26 cellular contexts compared by ENCODE assay signal in genomic region chr16:2494616-2495015, GRCh38. TPM values are rescaled to one million over a fixed set of nuclear protein-coding genes. Genes with fewer than 3 reads are reported as not detected.
DNase-seq lines count a peak whose midpoint lies in the region; ATAC-seq, FAIRE-seq and TF ChIP-seq lines count a peak whose summit lies in the region.
"Had no signal": no experiment of that assay in that cellular context is flagged by ENCODE, and none has a peak within 500 bp of the region (broad histone marks: within the 10 kb centered on the region; RNA-seq: fewer than 3 reads in every experiment).

No MANE protein-coding gene starts in this region.

- H2AFZ ChIP-seq in K562 (ENCODE audit: low read depth, low read length): no peak overlapping the region
- H2AFZ ChIP-seq: GM23338 had no signal

- H2AK5ac ChIP-seq in mesendoderm (ENCODE audit: low read length): no peak overlapping the region

- no peak overlapping the region for H2BK5ac ChIP-seq in mesendoderm (ENCODE audit: low read length)

- peak; percentile 35 for FAIRE-seq in K562 (lab: Jason Lieb, UNC)
- FAIRE-seq: A549, GM12891, GM18507 had no signal

- peaks cover 28% of the 10 kb centered on the region for H3K79me2 ChIP-seq in K562 (ENCODE audit: control insufficient read depth, insufficient read depth, low read length)
- no peaks in the 10 kb centered on the region for H3K79me2 ChIP-seq in mesendoderm (ENCODE audit: control insufficient read depth, insufficient read depth, low read length)

- H2BK15ac ChIP-seq in mesendoderm (replicated peaks; ENCODE audit: low read depth): no peak overlapping the region

- H3K27ac ChIP-seq in 22Rv1: peak overlapping the region; percentile 76; the same call in 1 of the 2 replicates
- 0 out of 3 replicates have a peak overlapping the region, but pooled peaks have one; percentile 15 for H3K27ac ChIP-seq in K562 (ENCODE audit: extremely low read depth, low read depth, low read length)
- H3K27ac ChIP-seq in lower lobe of right lung: peak overlapping the region; percentile 33
- H3K27ac ChIP-seq in upper lobe of left lung: peak overlapping the region; percentile 30 to 69 (median 44)
- no peak overlapping the region for H3K27ac ChIP-seq in mesendoderm (ENCODE audit: low read depth, low read length)
- H3K27ac ChIP-seq in uterus: no peak overlapping the region
- H3K27ac ChIP-seq: A549; BLaER1 treated with 17β-estradiol and CSF1 and Interleukin-3, amounts not matched to agents 10 nM and 100 nM had no signal

- H3K36me3 ChIP-seq in K562 (ENCODE audit: control insufficient read depth, insufficient read depth, low read length) (peaks cover 51% of the 10 kb centered on the region; the same call in 2 of the 3 replicates), lower lobe of right lung (peaks cover 26% of the 10 kb centered on the region), upper lobe of left lung (peaks cover 0 to 50% (median 18%) of the 10 kb centered on the region in 4 donors), mesendoderm (ENCODE audit: control insufficient read depth, insufficient read depth, low read length) (no peaks in the 10 kb centered on the region), uterus (no peaks in the 10 kb centered on the region)

- POLR2A ChIA-PET in K562 (lab: Yijun Ruan, JAX): interaction anchor here (0.6 to 2.3 kb wide), 2 partner anchors 9 to 52 kb away, joined by 3 to 7 read pairs; no protein-coding TSS in a partner anchor

- H4K8ac ChIP-seq in mesendoderm (ENCODE audit: low read depth, low read length): no peak overlapping the region

- intact Hi-C loops in K562 (cut with micrococcal nuclease): loop anchor here (5.0 kb wide), 1 partner anchor 297 kb away; the partner anchor contains the start of gene CASKIN1
- intact Hi-C loops in lower lobe of right lung (cut with DNase I): no loop called here
- intact Hi-C loops in uterus (cut with DNase I; ENCODE audit: low total_unique reads): loop anchor here (10.0 kb wide), 1 partner anchor 160 kb away; no protein-coding TSS in a partner anchor

- H3K4ac ChIP-seq in mesendoderm (ENCODE audit: low read depth, low read length): no peak overlapping the region

- TF ChIP-seq RAD21 in K562 (CRISPR knock-in tag; conservative IDR thresholded peaks at IDR 0.05 in 1 of 2, IDR thresholded peaks at IDR 0.05 in 1 of 2): no peak

- TF ChIP-seq EP300 in K562 (IDR thresholded peaks at IDR 0.05; ENCODE audit: low read length): no peak
- TF ChIP-seq EP300 in upper lobe of left lung (IDR thresholded peaks at IDR 0.05): peak; percentile 58 to 97 (median 88)

- H3K79me1 ChIP-seq in mesendoderm (ENCODE audit: low read length): no peaks in the 10 kb centered on the region

- no peak for DNase-seq in K562 (ENCODE audit: extremely low read depth in 1 of 4, low spot score in 3 of 4)
- no peak for DNase-seq in lower lobe of right lung
- DNase-seq in upper lobe of left lung: peak in 1 of 2 donors; percentile 84
- DNase-seq in mesendoderm: no peak
- no peak for DNase-seq in uterus
- no peak for DNase-seq in superior temporal gyrus (ENCODE audit: extremely low spot score)
- DNase-seq: 8988T; ACHN; AML-193; BE2C; Calu3; CD4-positive, alpha-beta memory T cell; COR-L47; DMS53; DMS79 treated with DMSO at 0.1 percent for 48 hours; GF-D8; H9 had no signal

- H3K27me3 ChIP-seq in K562 (ENCODE audit: control insufficient read depth in 2 of 2, insufficient read depth in 2 of 2, low read length in 2 of 2) (no peaks in the 10 kb centered on the region), lower lobe of right lung (ENCODE audit: low read depth) (no peaks in the 10 kb centered on the region), upper lobe of left lung (no peaks in the 10 kb centered on the region), mesendoderm (ENCODE audit: insufficient read depth, low read length, poor library complexity) (no peaks in the 10 kb centered on the region), uterus (no peaks in the 10 kb centered on the region)
- H3K27me3 ChIP-seq: BE2C; BLaER1 treated with 17β-estradiol and CSF1 and Interleukin-3, amounts not matched to agents 10 nM and 100 nM had no signal

- TF ChIP-seq POLR2A in K562 (conservative IDR thresholded peaks at IDR 0.05): no peak
- TF ChIP-seq POLR2A in upper lobe of left lung (IDR thresholded peaks at IDR 0.05): no peak
- TF ChIP-seq POLR2A in uterus (IDR thresholded peaks at IDR 0.05): no peak

- H3K56ac ChIP-seq in mesendoderm (ENCODE audit: low read length): no peak overlapping the region

- H3K4me3 ChIP-seq in K562 (no peak overlapping the region), lower lobe of right lung (no peak overlapping the region), upper lobe of left lung (no peak overlapping the region), mesendoderm (ENCODE audit: low read length) (no peak overlapping the region), uterus (no peak overlapping the region)
- H3K4me3 ChIP-seq: A549; BLaER1 treated with 17β-estradiol and CSF1 and Interleukin-3, amounts not matched to agents 10 nM and 100 nM; GM23338 had no signal

- TF ChIP-seq CTCF in 22Rv1 (IDR thresholded peaks at IDR 0.05): no peak
- no peak for TF ChIP-seq CTCF in K562 (IDR thresholded peaks at IDR 0.05 in 2 of 3, conservative IDR thresholded peaks at IDR 0.05 in 1 of 3; ENCODE audit: insufficient read depth in 2 of 3, low read depth in 1 of 3, low read length in 3 of 3)
- TF ChIP-seq CTCF in lower lobe of right lung (IDR thresholded peaks at IDR 0.05): no peak
- TF ChIP-seq CTCF in upper lobe of left lung (IDR thresholded peaks at IDR 0.05): no peak
- TF ChIP-seq CTCF in uterus (IDR thresholded peaks at IDR 0.05): no peak

- H3K4me2 ChIP-seq in K562 (ENCODE audit: insufficient read depth, low read length) (no peak overlapping the region), mesendoderm (ENCODE audit: low read length) (no peak overlapping the region)
- H3K4me2 ChIP-seq: A549, GM23338 had no signal

- H3K4me1 ChIP-seq in K562 (replicated peaks in 1 of 2; ENCODE audit: control insufficient read depth in 2 of 2, insufficient read depth in 2 of 2, low read length in 2 of 2): peaks cover 17 to 49% of the 10 kb centered on the region in 2 experiments; a peak in 4 of 5 replicates
- H3K4me1 ChIP-seq in lower lobe of right lung: peaks cover 40% of the 10 kb centered on the region
- peaks cover 19 to 46% (median 39%) of the 10 kb centered on the region in 4 donors for H3K4me1 ChIP-seq in upper lobe of left lung
- H3K4me1 ChIP-seq in mesendoderm (ENCODE audit: control insufficient read depth, low read depth, low read length): no peaks in the 10 kb centered on the region
- H3K4me1 ChIP-seq in uterus: no peaks in the 10 kb centered on the region

- CTCF ChIA-PET in K562 (lab: Yijun Ruan, JAX; ENCODE audit: low intra/inter-chr PET ratio): no interaction called here

- peak overlapping the region in 1 of 2 experiments; percentile 24; a peak in 1 of 4 replicates for H3K9ac ChIP-seq in K562 (ENCODE audit: insufficient read depth in 1 of 2, low read depth in 2 of 2, low read length in 2 of 2)
- H3K9ac ChIP-seq in mesendoderm (ENCODE audit: low read length): no peak overlapping the region

- peaks cover 6% of the 10 kb centered on the region for H4K20me1 ChIP-seq in K562 (replicated peaks; ENCODE audit: control insufficient read depth, insufficient read depth, low read length)

- H3K23ac ChIP-seq in mesendoderm (ENCODE audit: low read length): no peak overlapping the region

- no peak overlapping the region for H3K18ac ChIP-seq in mesendoderm (ENCODE audit: low read length)

- H2BK120ac ChIP-seq in mesendoderm (ENCODE audit: low read depth, low read length): no peak overlapping the region

- H3K9me3 ChIP-seq in K562 (replicated peaks; ENCODE audit: control insufficient read depth, insufficient read depth, low read depth, low read length) (no peaks in the 10 kb centered on the region), lower lobe of right lung (no peaks in the 10 kb centered on the region), upper lobe of left lung (no peaks in the 10 kb centered on the region), uterus (no peaks in the 10 kb centered on the region)
- H3K9me3 ChIP-seq: A549; BE2C; BLaER1 treated with 17β-estradiol and CSF1 and Interleukin-3, amounts not matched to agents 10 nM and 100 nM had no signal

- H3K9me1 ChIP-seq in K562 (ENCODE audit: control insufficient read depth, insufficient read depth, low read length): no peaks in the 10 kb centered on the region

- ATAC-seq in K562 (no peak), lower lobe of right lung (peak; percentile 65 to 84), upper lobe of left lung (ENCODE audit: low FRiP score in 2 of 2) (no peak), HG02938 (IDR thresholded peaks at IDR 0.05; ENCODE audit: unreplicated experiment) (no peak)
- ATAC-seq: A549, GM23338, HCT116 had no signal

- in situ Hi-C loops in K562 (cut with MboI): no loop called here

- H4K5ac ChIP-seq in mesendoderm (ENCODE audit: low read length): no peak overlapping the region

- BruUV-seq in K562 (replicated peaks; lab: Mats Ljungman, UMichigan): no TSS peak

- 23% methylated on average over 5 of the region's 5 CpGs for WGBS in K562 (ENCODE audit: insufficient coverage, low coverage, missing lambda C conversion rate)
- 70 to 93% methylated on average over 5 of the region's 5 CpGs for WGBS in upper lobe of left lung, 2 donors
- WGBS in mesendoderm (ENCODE audit: extremely low coverage, insufficient coverage, low lambda C conversion rate): no CpG with 5 or more reads among the region's 5 CpGs

RNA-seq across cellular contexts. Expression of gene ATP6V0C, which starts 19.1 kb away (rescaled TPM):
- total RNA-seq in K562 (2011; cell fraction: chromatin; rRNA removed; ENCODE audit: low replicate concordance): 30.3 and 91.0 TPM in 2 replicates
- 132 and 138 TPM in 2 replicates for total RNA-seq in K562 (2011; cell fraction: nucleolus; rRNA removed)
- 102 and 104 TPM in 2 replicates for total RNA-seq in K562 (2011; cell fraction: nucleoplasm; rRNA removed)
- total RNA-seq in K562 (2014; rRNA removed) (28.4 and 48.6 TPM in 2 replicates), K562 (2014; rRNA removed; fragmentation: Illumina TruSeq; extraction: Trizol) (10.2 and 10.8 TPM in 2 replicates), K562 (2015; rRNA removed; fragmentation: Illumina TruSeq; extraction: Trizol) (22.7 and 24.3 TPM in 2 replicates), K562 (2021) (213 and 228 TPM in 2 replicates), lower lobe of right lung (313 TPM), upper lobe of left lung (100 to 1,000 TPM in 4 of 6 donors, 10 to 100 TPM in 2; 84.9 to 332 (median 164) TPM), uterus (100 to 1,000 TPM in 1 of 4 donors, 10 to 100 TPM in 3; 14.3 to 126 (median 41.4) TPM)
- polyA plus RNA-seq in K562 (2011; rRNA removed) (7.1 and 14.1 TPM in 2 replicates), K562 (2014; fragmentation: Illumina TruSeq; extraction: Trizol) (44.5 and 83.3 TPM in 2 replicates), K562 (2014; fragmentation: Nextera tagmentation; extraction: Ambion mirVana) (1 to 10 TPM; 2.9 to 5.2 TPM), K562 (2014; rRNA removed) (63.0 and 66.3 TPM in 2 replicates)
- polyA plus RNA-seq in K562 (2011; cell fraction: cytosol; rRNA removed): 28.4 and 49.5 TPM in 2 replicates
- 18.4 and 28.6 TPM in 2 replicates for polyA plus RNA-seq in K562 (2011; cell fraction: nucleus; rRNA removed)
- polyA plus RNA-seq in K562 (2012): 228 and 237 TPM in 2 replicates
- 4.5 and 5.5 TPM in 2 replicates for polyA minus RNA-seq in K562 (2011; rRNA and poly(A)+ RNA removed)
- 81.8 and 143 TPM in 2 replicates for polyA minus RNA-seq in K562 (2011; cell fraction: cytosol; rRNA and poly(A)+ RNA removed)
- polyA minus RNA-seq in K562 (2011; cell fraction: nucleus; rRNA and poly(A)+ RNA removed): 8.2 and 10.8 TPM in 2 replicates
- polyA plus RNA-seq in mesendoderm (2013, experiment 1 of 2): 279 TPM
- polyA plus RNA-seq in mesendoderm (2013, experiment 2 of 2): 280 TPM

RNA-seq across cellular contexts. Expression of gene TBC1D24, which starts 19.7 kb away (rescaled TPM):
- total RNA-seq in K562 (2011; cell fraction: chromatin; rRNA removed; ENCODE audit: low replicate concordance): 29.2 and 69.3 TPM in 2 replicates
- 36.9 and 38.2 TPM in 2 replicates for total RNA-seq in K562 (2011; cell fraction: nucleolus; rRNA removed)
- 27.0 and 36.9 TPM in 2 replicates for total RNA-seq in K562 (2011; cell fraction: nucleoplasm; rRNA removed)
- total RNA-seq in K562 (2014; rRNA removed) (7.2 and 13.4 TPM in 2 replicates), K562 (2014; rRNA removed; fragmentation: Illumina TruSeq; extraction: Trizol) (4.2 and 4.9 TPM in 2 replicates), K562 (2015; rRNA removed; fragmentation: Illumina TruSeq; extraction: Trizol) (9.1 and 11.2 TPM in 2 replicates), K562 (2021) (22.6 and 24.3 TPM in 2 replicates), lower lobe of right lung (40.2 TPM), upper lobe of left lung (10 to 100 TPM; 25.9 to 49.6 (median 37.2) TPM), uterus (10 to 100 TPM in 1 of 4 donors, 1 to 10 TPM in 2, under 1 TPM in 1; 0.59 to 21.6 (median 4.6) TPM)
- polyA plus RNA-seq in K562 (2011; rRNA removed) (5.7 and 9.4 TPM in 2 replicates), K562 (2014; fragmentation: Illumina TruSeq; extraction: Trizol) (7.2 and 9.4 TPM in 2 replicates), K562 (2014; fragmentation: Nextera tagmentation; extraction: Ambion mirVana) (1 to 10 TPM; 1.7 to 4.2 TPM), K562 (2014; rRNA removed) (8.3 and 9.3 TPM in 2 replicates)
- 7.1 and 12.3 TPM in 2 replicates for polyA plus RNA-seq in K562 (2011; cell fraction: cytosol; rRNA removed)
- polyA plus RNA-seq in K562 (2011; cell fraction: nucleus; rRNA removed): 22.9 and 34.2 TPM in 2 replicates
- polyA plus RNA-seq in K562 (2012): 8.5 and 9.1 TPM in 2 replicates
- polyA minus RNA-seq in K562 (2011; rRNA and poly(A)+ RNA removed): 6.5 and 9.7 TPM in 2 replicates
- polyA minus RNA-seq in K562 (2011; cell fraction: cytosol; rRNA and poly(A)+ RNA removed): 13.1 and 14.3 TPM in 2 replicates
- polyA minus RNA-seq in K562 (2011; cell fraction: nucleus; rRNA and poly(A)+ RNA removed): 12.5 and 15.3 TPM in 2 replicates
- polyA plus RNA-seq in mesendoderm (2013, experiment 1 of 2): 4.3 TPM
- polyA plus RNA-seq in mesendoderm (2013, experiment 2 of 2): 4.4 TPM

RNA-seq across cellular contexts. Expression of gene NTN3, which starts 23.5 kb away (rescaled TPM):
- total RNA-seq in K562 (2011; cell fraction: chromatin; rRNA removed; ENCODE audit: low replicate concordance): 0.42 TPM in 1 of 2 replicates, not detected in the other
- total RNA-seq in K562 (2011; cell fraction: nucleolus; rRNA removed): 0.13 and 0.17 TPM in 2 replicates
- total RNA-seq in K562 (2011; cell fraction: nucleoplasm; rRNA removed): not detected in 2 replicates
- total RNA-seq in K562 (2014; rRNA removed) (not detected in 2 replicates), K562 (2014; rRNA removed; fragmentation: Illumina TruSeq; extraction: Trizol) (not detected in 2 replicates), K562 (2015; rRNA removed; fragmentation: Illumina TruSeq; extraction: Trizol) (not detected in 2 replicates), K562 (2021) (not detected in 2 replicates), lower lobe of right lung (0.24 TPM), upper lobe of left lung (not detected), uterus (10 to 100 TPM in 1 of 4 donors, 1 to 10 TPM in 1, not detected in 2; 1.3 to 15.5 TPM)
- polyA plus RNA-seq in K562 (2011; rRNA removed) (not detected in 2 replicates), K562 (2014; fragmentation: Illumina TruSeq; extraction: Trizol) (not detected in 2 replicates), K562 (2014; fragmentation: Nextera tagmentation; extraction: Ambion mirVana) (not detected), K562 (2014; rRNA removed) (not detected in 2 replicates)
- polyA plus RNA-seq in K562 (2011; cell fraction: cytosol; rRNA removed): not detected in 2 replicates
- not detected in 2 replicates for polyA plus RNA-seq in K562 (2011; cell fraction: nucleus; rRNA removed)
- polyA plus RNA-seq in K562 (2012): 0.07 and 0.08 TPM in 2 replicates
- not detected in 2 replicates for polyA minus RNA-seq in K562 (2011; rRNA and poly(A)+ RNA removed)
- polyA minus RNA-seq in K562 (2011; cell fraction: cytosol; rRNA and poly(A)+ RNA removed): not detected in 2 replicates
- polyA minus RNA-seq in K562 (2011; cell fraction: nucleus; rRNA and poly(A)+ RNA removed): not detected in 2 replicates
- polyA plus RNA-seq in mesendoderm (2013, experiment 1 of 2): not detected
- not detected for polyA plus RNA-seq in mesendoderm (2013, experiment 2 of 2)
- total RNA-seq: Calu3; CD4-positive, alpha-beta memory T cell; Daoy had no signal
- polyA plus RNA-seq: A549; CD4-positive, alpha-beta memory T cell had no signal

RNA-seq across cellular contexts. Expression of gene AMDHD2, which starts 25.6 kb away (rescaled TPM):
- 56.1 and 256 TPM in 2 replicates for total RNA-seq in K562 (2011; cell fraction: chromatin; rRNA removed; ENCODE audit: low replicate concordance)
- 207 and 245 TPM in 2 replicates for total RNA-seq in K562 (2011; cell fraction: nucleolus; rRNA removed)
- total RNA-seq in K562 (2011; cell fraction: nucleoplasm; rRNA removed): 104 and 109 TPM in 2 replicates
- total RNA-seq in K562 (2014; rRNA removed): 39.5 and 48.7 TPM in 2 replicates
- 2.0 and 3.6 TPM in 2 replicates for total RNA-seq in K562 (2014; rRNA removed; fragmentation: Illumina TruSeq; extraction: Trizol)
- total RNA-seq in K562 (2015; rRNA removed; fragmentation: Illumina TruSeq; extraction: Trizol): 23.0 and 24.9 TPM in 2 replicates
- 42.3 and 55.1 TPM in 2 replicates for total RNA-seq in K562 (2021)
- polyA plus RNA-seq in K562 (2011; rRNA removed): 11.7 and 19.0 TPM in 2 replicates
- polyA plus RNA-seq in K562 (2011; cell fraction: cytosol; rRNA removed): 12.6 and 34.7 TPM in 2 replicates
- 186 and 323 TPM in 2 replicates for polyA plus RNA-seq in K562 (2011; cell fraction: nucleus; rRNA removed)
- polyA plus RNA-seq in K562 (2012): 37.8 and 57.1 TPM in 2 replicates
- polyA plus RNA-seq in K562 (2014; fragmentation: Illumina TruSeq; extraction: Trizol): 10.1 and 18.1 TPM in 2 replicates
- polyA plus RNA-seq in K562 (2014; fragmentation: Nextera tagmentation; extraction: Ambion mirVana): under 1 TPM in 1 of 2 experiments, not detected in 1; 0.38 TPM
- 54.4 and 56.9 TPM in 2 replicates for polyA plus RNA-seq in K562 (2014; rRNA removed)
- 2.0 and 5.0 TPM in 2 replicates for polyA minus RNA-seq in K562 (2011; rRNA and poly(A)+ RNA removed)
- 11.7 and 14.9 TPM in 2 replicates for polyA minus RNA-seq in K562 (2011; cell fraction: cytosol; rRNA and poly(A)+ RNA removed)
- 48.8 and 59.8 TPM in 2 replicates for polyA minus RNA-seq in K562 (2011; cell fraction: nucleus; rRNA and poly(A)+ RNA removed)
- 53.4 TPM for total RNA-seq in lower lobe of right lung
- total RNA-seq in upper lobe of left lung: 100 to 1,000 TPM in 1 of 6 donors, 10 to 100 TPM in 5; 33.0 to 126 (median 68.4) TPM
- polyA plus RNA-seq in mesendoderm (2013, experiment 1 of 2): 8.0 TPM
- polyA plus RNA-seq in mesendoderm (2013, experiment 2 of 2): 8.4 TPM
- 10 to 100 TPM in 3 of 4 donors, 1 to 10 TPM in 1; 7.9 to 36.5 (median 22.0) TPM for total RNA-seq in uterus

RNA-seq across cellular contexts. Expression of gene TEDC2, which starts 34.7 kb away (rescaled TPM):
- 28.4 and 114 TPM in 2 replicates for total RNA-seq in K562 (2011; cell fraction: chromatin; rRNA removed; ENCODE audit: low replicate concordance)
- total RNA-seq in K562 (2011; cell fraction: nucleolus; rRNA removed): 102 and 124 TPM in 2 replicates
- total RNA-seq in K562 (2011; cell fraction: nucleoplasm; rRNA removed): 40.8 and 51.4 TPM in 2 replicates
- total RNA-seq in K562 (2014; rRNA removed) (50.2 and 66.0 TPM in 2 replicates), K562 (2014; rRNA removed; fragmentation: Illumina TruSeq; extraction: Trizol) (6.4 and 11.6 TPM in 2 replicates), K562 (2015; rRNA removed; fragmentation: Illumina TruSeq; extraction: Trizol) (25.8 and 28.4 TPM in 2 replicates), K562 (2021) (43.0 and 46.1 TPM in 2 replicates), lower lobe of right lung (0.68 TPM), upper lobe of left lung (1 to 10 TPM in 4 of 6 donors, under 1 TPM in 1, not detected in 1; 0.61 to 2.7 (median 1.7) TPM), uterus (1 to 10 TPM in 2 of 4 donors, not detected in 2; 1.8 to 7.0 TPM)
- polyA plus RNA-seq in K562 (2011; rRNA removed) (11.5 and 19.7 TPM in 2 replicates), K562 (2014; fragmentation: Illumina TruSeq; extraction: Trizol) (17.6 and 21.1 TPM in 2 replicates), K562 (2014; fragmentation: Nextera tagmentation; extraction: Ambion mirVana) (1 to 10 TPM in 1 of 2 experiments, under 1 TPM in 1; 0.75 to 2.2 TPM), K562 (2014; rRNA removed) (46.1 and 57.0 TPM in 2 replicates)
- polyA plus RNA-seq in K562 (2011; cell fraction: cytosol; rRNA removed): 12.4 and 30.6 TPM in 2 replicates
- polyA plus RNA-seq in K562 (2011; cell fraction: nucleus; rRNA removed): 115 and 152 TPM in 2 replicates
- polyA plus RNA-seq in K562 (2012): 25.5 and 36.0 TPM in 2 replicates
- polyA minus RNA-seq in K562 (2011; rRNA and poly(A)+ RNA removed): 3.6 and 6.3 TPM in 2 replicates
- polyA minus RNA-seq in K562 (2011; cell fraction: cytosol; rRNA and poly(A)+ RNA removed): 5.9 and 8.8 TPM in 2 replicates
- polyA minus RNA-seq in K562 (2011; cell fraction: nucleus; rRNA and poly(A)+ RNA removed): 44.7 and 53.2 TPM in 2 replicates
- polyA plus RNA-seq in mesendoderm (2013, experiment 1 of 2): 25.6 TPM
- polyA plus RNA-seq in mesendoderm (2013, experiment 2 of 2): 26.2 TPM

Comparison
In these comparisons a context has a peak if more than half of its experiments do, and no peak if none do; other contexts are left out.
1. H3K27ac ChIP-seq: peak in 22Rv1 (single experiment), K562 (single experiment), lower lobe of right lung (single experiment) and upper lobe of left lung (4 of 4); none in mesendoderm (single experiment) and uterus (0 of 2).
2. ATAC-seq: peak in lower lobe of right lung (2 of 2); none in K562 (single experiment), upper lobe of left lung (0 of 2) and HG02938 (single experiment).